9 cellular contexts compared by ENCODE assay signal in genomic region chr19:15248648-15249559, GRCh38. TPM values are rescaled to one million over a fixed set of nuclear protein-coding genes. Genes with fewer than 3 reads are reported as not detected.
DNase-seq lines count a peak whose midpoint lies in the region; ATAC-seq and TF ChIP-seq lines count a peak whose summit lies in the region.
"Had no signal": no experiment of that assay in that cellular context is flagged by ENCODE, and none has a peak within 500 bp of the region (broad histone marks: within the 10 kb centered on the region; RNA-seq: fewer than 3 reads in every experiment).

No MANE protein-coding gene starts in this region.

- no peaks in the 10 kb centered on the region for H3K27me3 Mint-ChIP-seq in T-helper 2 cell treated with Interferon-gamma antibody and Interleukin-4, amounts not matched to agents 5 μg/mL and 100 μg/mL, for 36 hours (ENCODE audit: low read depth)

- no peaks in the 10 kb centered on the region for H3K4me1 Mint-ChIP-seq in T-helper 2 cell treated with Interferon-gamma antibody and Interleukin-4, amounts not matched to agents 5 μg/mL and 100 μg/mL, for 36 hours (ENCODE audit: low read depth)

- no peak overlapping the region for H3K27ac Mint-ChIP-seq in T-helper 2 cell treated with Interferon-gamma antibody and Interleukin-4, amounts not matched to agents 5 μg/mL and 100 μg/mL, for 36 hours

- no peak for ATAC-seq in GM21515 (IDR thresholded peaks at IDR 0.05; ENCODE audit: unreplicated experiment)

- H3K27me3 ChIP-seq in adipocyte (replicated peaks; ENCODE audit: control insufficient read depth, insufficient read depth, low read length) (no peaks in the 10 kb centered on the region), cardiac muscle cell (no peaks in the 10 kb centered on the region), rectal smooth muscle tissue (ENCODE audit: control insufficient read depth, insufficient read depth, low read length) (no peaks in the 10 kb centered on the region)

- DNase-seq in Daoy (ENCODE audit: low read depth), result peak; percentile 93
- DNase-seq in adipocyte (ENCODE audit: low read depth), result peak; percentile 94
- peak in 1 of 2 donors; percentile 92 for DNase-seq in cardiac muscle cell (ENCODE audit: low read depth in 1 of 2, low spot score in 1 of 2)
- no peak for DNase-seq in T-helper 2 cell treated with Interferon-gamma antibody and Interleukin-4, amounts not matched to agents 5 μg/mL and 100 μg/mL, for 36 hours (ENCODE audit: low spot score)
- DNase-seq in stimulated activated CD4-positive, alpha-beta T cell treated with anti-CD3 and anti-CD28 coated beads, Interleukin-4, amount 100 ng/mL, for 24 hours, result no peak
- no peak for DNase-seq in NCI-H2196 (lab: John Stamatoyannopoulos, UW; ENCODE audit: unreplicated experiment)
- DNase-seq: NCI-H774 had no signal

- TF ChIP-seq CTCF in cardiac muscle cell (IDR thresholded peaks at IDR 0.05; ENCODE audit: low read depth, low read length), result no peak

- H3K4me3 ChIP-seq in adipocyte (ENCODE audit: low read length) (peak overlapping the region; percentile 60), cardiac muscle cell (no peak overlapping the region), rectal smooth muscle tissue (ENCODE audit: low read length) (peak overlapping the region; percentile 1)

- H3K9me3 ChIP-seq in adipocyte (ENCODE audit: control insufficient read depth, low read length) (no peaks in the 10 kb centered on the region), cardiac muscle cell (ENCODE audit: low read depth) (no peaks in the 10 kb centered on the region)

- H3K36me3 ChIP-seq in adipocyte (ENCODE audit: control insufficient read depth, insufficient read depth, low read length, severe bottlenecking), result peaks cover 44% of the 10 kb centered on the region
- H3K36me3 ChIP-seq in cardiac muscle cell, result peaks cover 46% of the 10 kb centered on the region
- H3K36me3 ChIP-seq in rectal smooth muscle tissue (ENCODE audit: control insufficient read depth, insufficient read depth, low read length), result peaks cover 30% of the 10 kb centered on the region

- H3K9me3 Mint-ChIP-seq in T-helper 2 cell treated with Interferon-gamma antibody and Interleukin-4, amounts not matched to agents 5 μg/mL and 100 μg/mL, for 36 hours, result no peaks in the 10 kb centered on the region

- peak overlapping the region; percentile 84 for H3K9ac ChIP-seq in adipocyte (ENCODE audit: low read length)
- H3K9ac ChIP-seq in rectal smooth muscle tissue (ENCODE audit: low read length), result no peak overlapping the region

- no peak overlapping the region for H3K4me3 Mint-ChIP-seq in T-helper 2 cell treated with Interferon-gamma antibody and Interleukin-4, amounts not matched to agents 5 μg/mL and 100 μg/mL, for 36 hours

- H3K4me1 ChIP-seq in adipocyte (ENCODE audit: control insufficient read depth, insufficient read depth, low read length) (peaks cover 62% of the 10 kb centered on the region), cardiac muscle cell (ENCODE audit: low read depth) (no peaks in the 10 kb centered on the region), rectal smooth muscle tissue (ENCODE audit: control insufficient read depth, insufficient read depth, low read length) (peaks cover 39% of the 10 kb centered on the region)

- peaks cover 39% of the 10 kb centered on the region for H3K36me3 Mint-ChIP-seq in T-helper 2 cell treated with Interferon-gamma antibody and Interleukin-4, amounts not matched to agents 5 μg/mL and 100 μg/mL, for 36 hours (ENCODE audit: low read depth)

- H3K27ac ChIP-seq in cardiac muscle cell (peak overlapping the region; percentile 66), rectal smooth muscle tissue (ENCODE audit: low read depth, low read length) (peak overlapping the region; percentile 62)

RNA-seq across cellular contexts. Expression of gene EPHX3, which starts 16.7 kb away (rescaled TPM):
- 0.11 TPM in 1 of 2 replicates, not detected in the other for total RNA-seq in Daoy (2014; rRNA removed; shearing (Covaris generic))
- total RNA-seq in cardiac muscle cell, result 0.70 and 1.9 TPM in 2 replicates
- polyA plus RNA-seq in cardiac muscle cell, result 4.0 and 4.6 TPM in 2 replicates

RNA-seq across cellular contexts. Expression of gene NOTCH3, which starts 48.1 kb away (rescaled TPM):
- 0.97 and 1.0 TPM in 2 replicates for total RNA-seq in Daoy (2014; rRNA removed; shearing (Covaris generic))
- total RNA-seq in cardiac muscle cell, result 27.2 and 40.4 TPM in 2 replicates
- 19.9 and 28.5 TPM in 2 replicates for polyA plus RNA-seq in cardiac muscle cell

Comparison
In these comparisons a context has a peak if more than half of its experiments do, and no peak if none do; other contexts are left out.
1. DNase-seq: peak in Daoy (single experiment) and adipocyte (single experiment); none in T-helper 2 cell treated with Interferon-gamma antibody and Interleukin-4, amounts not matched to agents 5 μg/mL and 100 μg/mL, for 36 hours (single experiment), stimulated activated CD4-positive, alpha-beta T cell treated with anti-CD3 and anti-CD28 coated beads, Interleukin-4, amount 100 ng/mL, for 24 hours (single experiment) and NCI-H2196 (single experiment).
2. RNA of gene NOTCH3, which starts 48.1 kb away (total RNA-seq): 27.2 to 40.4 TPM in cardiac muscle cell; 0.97 to 1.0 TPM in Daoy; every median in the first group is over 10 times any median in the second.